In genomic region chr7:44398953-44399574, GRCh38 we compare ENCODE assay signal across 1 cellular context.
TF ChIP-seq lines count a peak whose summit lies in the region.

No MANE protein-coding gene starts in this region.

TF ChIP-seq in HEK293, 187 proteins besides CTCF, POLR2A, EP300 and RAD21 (continued from another document):
- TF ChIP-seq, protein P1, sequence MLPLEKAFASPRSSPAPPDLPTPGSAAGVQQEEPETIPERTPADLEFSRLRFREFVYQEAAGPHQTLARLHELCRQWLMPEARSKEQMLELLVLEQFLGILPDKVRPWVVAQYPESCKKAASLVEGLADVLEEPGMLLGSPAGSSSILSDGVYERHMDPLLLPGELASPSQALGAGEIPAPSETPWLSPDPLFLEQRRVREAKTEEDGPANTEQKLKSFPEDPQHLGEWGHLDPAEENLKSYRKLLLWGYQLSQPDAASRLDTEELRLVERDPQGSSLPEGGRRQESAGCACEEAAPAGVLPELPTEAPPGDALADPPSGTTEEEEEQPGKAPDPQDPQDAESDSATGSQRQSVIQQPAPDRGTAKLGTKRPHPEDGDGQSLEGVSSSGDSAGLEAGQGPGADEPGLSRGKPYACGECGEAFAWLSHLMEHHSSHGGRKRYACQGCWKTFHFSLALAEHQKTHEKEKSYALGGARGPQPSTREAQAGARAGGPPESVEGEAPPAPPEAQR (tag by site-specific recombination; IDR thresholded peaks at IDR 0.05), result no peak
- TF ChIP-seq ZBTB44 (tag by site-specific recombination; IDR thresholded peaks at IDR 0.05), result peak; percentile 85
- TF ChIP-seq ZNF510 (tag by site-specific recombination; IDR thresholded peaks at IDR 0.05; ENCODE audit: insufficient replicate concordance), result peak; percentile 31
- no peak for TF ChIP-seq ZNF530 (tag by site-specific recombination; IDR thresholded peaks at IDR 0.05; ENCODE audit: low read depth)
- TF ChIP-seq ZNF24 (tag by site-specific recombination; IDR thresholded peaks at IDR 0.05), result 0 out of 2 replicates have a peak, but pooled peaks have one; percentile 43
- peak; percentile 19; the same call in 1 of the 2 replicates for TF ChIP-seq ZNF366 (tag by site-specific recombination; conservative IDR thresholded peaks at IDR 0.05)
- TF ChIP-seq ZNF10 (tag by site-specific recombination; IDR thresholded peaks at IDR 0.05), result peak; percentile 94
- TF ChIP-seq, protein P2, sequence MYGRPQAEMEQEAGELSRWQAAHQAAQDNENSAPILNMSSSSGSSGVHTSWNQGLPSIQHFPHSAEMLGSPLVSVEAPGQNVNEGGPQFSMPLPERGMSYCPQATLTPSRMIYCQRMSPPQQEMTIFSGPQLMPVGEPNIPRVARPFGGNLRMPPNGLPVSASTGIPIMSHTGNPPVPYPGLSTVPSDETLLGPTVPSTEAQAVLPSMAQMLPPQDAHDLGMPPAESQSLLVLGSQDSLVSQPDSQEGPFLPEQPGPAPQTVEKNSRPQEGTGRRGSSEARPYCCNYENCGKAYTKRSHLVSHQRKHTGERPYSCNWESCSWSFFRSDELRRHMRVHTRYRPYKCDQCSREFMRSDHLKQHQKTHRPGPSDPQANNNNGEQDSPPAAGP (tag by site-specific recombination; IDR thresholded peaks at IDR 0.05), result no peak
- peak; percentile 46; the same call in 1 of the 2 replicates for TF ChIP-seq ZXDB (tag by site-specific recombination; IDR thresholded peaks at IDR 0.05)
- TF ChIP-seq ZNF114 (tag by site-specific recombination; IDR thresholded peaks at IDR 0.05), result no peak
- peak; percentile 46 for TF ChIP-seq ZNF513 (tag by site-specific recombination; IDR thresholded peaks at IDR 0.05)
- TF ChIP-seq KLF8 (tag by site-specific recombination; IDR thresholded peaks at IDR 0.05), result 0 out of 2 replicates have a peak, but pooled peaks have one; percentile 11
- TF ChIP-seq ZNF629 (tag by site-specific recombination; IDR thresholded peaks at IDR 0.05), result peak; percentile 68
- no peak for TF ChIP-seq IKZF3 (tag by site-specific recombination; IDR thresholded peaks at IDR 0.05)
- TF ChIP-seq ZEB2 (tag by site-specific recombination; IDR thresholded peaks at IDR 0.05), result 0 out of 2 replicates have a peak, but pooled peaks have one; percentile 20
- peak; percentile 58; the same call in 1 of the 2 replicates for TF ChIP-seq ZNF692 (tag by site-specific recombination; IDR thresholded peaks at IDR 0.05)
- TF ChIP-seq OSR2 (tag by site-specific recombination; IDR thresholded peaks at IDR 0.05), result peak; percentile 83
- TF ChIP-seq ZNF660 (tag by site-specific recombination; IDR thresholded peaks at IDR 0.05), result 0 out of 2 replicates have a peak, but pooled peaks have one; percentile 16
- TF ChIP-seq ZBTB8A (tag by site-specific recombination; IDR thresholded peaks at IDR 0.05), result 0 out of 2 replicates have a peak, but pooled peaks have one; percentile 30
- TF ChIP-seq ZBTB17 (tag by site-specific recombination; IDR thresholded peaks at IDR 0.05), result peak; percentile 87
- no peak for TF ChIP-seq OVOL3 (tag by site-specific recombination; IDR thresholded peaks at IDR 0.05)
- TF ChIP-seq KLF1 (tag by site-specific recombination; IDR thresholded peaks at IDR 0.05), result no peak
- no peak for TF ChIP-seq FEZF1 (tag by site-specific recombination; IDR thresholded peaks at IDR 0.05)
- TF ChIP-seq, protein P3, sequence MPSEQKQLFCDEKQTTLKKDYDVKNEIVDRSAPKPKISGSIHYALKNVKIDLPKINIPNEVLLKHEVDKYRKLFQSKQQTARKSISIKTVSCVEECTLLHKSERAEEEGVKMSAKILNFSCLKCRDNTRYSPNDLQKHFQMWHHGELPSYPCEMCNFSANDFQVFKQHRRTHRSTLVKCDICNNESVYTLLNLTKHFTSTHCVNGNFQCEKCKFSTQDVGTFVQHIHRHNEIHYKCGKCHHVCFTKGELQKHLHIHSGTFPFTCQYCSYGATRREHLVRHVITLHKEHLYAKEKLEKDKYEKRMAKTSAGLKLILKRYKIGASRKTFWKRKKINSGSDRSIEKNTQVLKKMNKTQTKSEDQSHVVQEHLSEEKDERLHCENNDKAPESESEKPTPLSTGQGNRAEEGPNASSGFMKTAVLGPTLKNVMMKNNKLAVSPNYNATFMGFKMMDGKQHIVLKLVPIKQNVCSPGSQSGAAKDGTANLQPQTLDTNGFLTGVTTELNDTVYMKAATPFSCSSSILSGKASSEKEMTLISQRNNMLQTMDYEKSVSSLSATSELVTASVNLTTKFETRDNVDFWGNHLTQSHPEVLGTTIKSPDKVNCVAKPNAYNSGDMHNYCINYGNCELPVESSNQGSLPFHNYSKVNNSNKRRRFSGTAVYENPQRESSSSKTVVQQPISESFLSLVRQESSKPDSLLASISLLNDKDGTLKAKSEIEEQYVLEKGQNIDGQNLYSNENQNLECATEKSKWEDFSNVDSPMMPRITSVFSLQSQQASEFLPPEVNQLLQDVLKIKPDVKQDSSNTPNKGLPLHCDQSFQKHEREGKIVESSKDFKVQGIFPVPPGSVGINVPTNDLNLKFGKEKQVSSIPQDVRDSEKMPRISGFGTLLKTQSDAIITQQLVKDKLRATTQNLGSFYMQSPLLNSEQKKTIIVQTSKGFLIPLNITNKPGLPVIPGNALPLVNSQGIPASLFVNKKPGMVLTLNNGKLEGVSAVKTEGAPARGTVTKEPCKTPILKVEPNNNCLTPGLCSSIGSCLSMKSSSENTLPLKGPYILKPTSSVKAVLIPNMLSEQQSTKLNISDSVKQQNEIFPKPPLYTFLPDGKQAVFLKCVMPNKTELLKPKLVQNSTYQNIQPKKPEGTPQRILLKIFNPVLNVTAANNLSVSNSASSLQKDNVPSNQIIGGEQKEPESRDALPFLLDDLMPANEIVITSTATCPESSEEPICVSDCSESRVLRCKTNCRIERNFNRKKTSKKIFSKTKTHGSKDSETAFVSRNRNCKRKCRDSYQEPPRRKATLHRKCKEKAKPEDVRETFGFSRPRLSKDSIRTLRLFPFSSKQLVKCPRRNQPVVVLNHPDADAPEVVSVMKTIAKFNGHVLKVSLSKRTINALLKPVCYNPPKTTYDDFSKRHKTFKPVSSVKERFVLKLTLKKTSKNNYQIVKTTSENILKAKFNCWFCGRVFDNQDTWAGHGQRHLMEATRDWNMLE (tag by site-specific recombination; conservative IDR thresholded peaks at IDR 0.05; ENCODE audit: low read depth), result no peak
- peak; percentile 62; the same call in 1 of the 2 replicates for TF ChIP-seq GFI1B (tag by site-specific recombination; IDR thresholded peaks at IDR 0.05)
- TF ChIP-seq ZNF654 (tag by site-specific recombination; IDR thresholded peaks at IDR 0.05; ENCODE audit: low read depth), result peak; percentile 20
- no peak for TF ChIP-seq ZNF354C (tag by site-specific recombination; IDR thresholded peaks at IDR 0.05; ENCODE audit: borderline replicate concordance, low read depth)
- TF ChIP-seq ZNF202 (tag by site-specific recombination; IDR thresholded peaks at IDR 0.05; ENCODE audit: borderline replicate concordance), result no peak
- 0 out of 2 replicates have a peak, but pooled peaks have one; percentile 48 for TF ChIP-seq TRIM28 (IDR thresholded peaks at IDR 0.05; ENCODE audit: borderline replicate concordance, low read length)
- TF ChIP-seq SP7 (tag by site-specific recombination; IDR thresholded peaks at IDR 0.05), result peak; percentile 82
- peak; percentile 33; the same call in 1 of the 2 replicates for TF ChIP-seq INSM2 (tag by site-specific recombination; IDR thresholded peaks at IDR 0.05)
- TF ChIP-seq ZNF18 (tag by site-specific recombination; IDR thresholded peaks at IDR 0.05), result peak; percentile 76; the same call in 1 of the 2 replicates
- peak; percentile 61; the same call in 1 of the 2 replicates for TF ChIP-seq ZBTB48 (tag by site-specific recombination; IDR thresholded peaks at IDR 0.05)
- peak; percentile 94 for TF ChIP-seq MZF1 (tag by site-specific recombination; IDR thresholded peaks at IDR 0.05; ENCODE audit: borderline replicate concordance)
- 0 out of 2 replicates have a peak, but pooled peaks have one; percentile 14 for TF ChIP-seq ZNF600 (tag by site-specific recombination; IDR thresholded peaks at IDR 0.05)
- TF ChIP-seq ZNF792 (tag by site-specific recombination; IDR thresholded peaks at IDR 0.05), result no peak
- TF ChIP-seq ZNF549 (tag by site-specific recombination; IDR thresholded peaks at IDR 0.05), result no peak
- peak; percentile 71; the same call in 1 of the 2 replicates for TF ChIP-seq ZNF423 (tag by site-specific recombination; IDR thresholded peaks at IDR 0.05)
